In the genomic region with DNA sequence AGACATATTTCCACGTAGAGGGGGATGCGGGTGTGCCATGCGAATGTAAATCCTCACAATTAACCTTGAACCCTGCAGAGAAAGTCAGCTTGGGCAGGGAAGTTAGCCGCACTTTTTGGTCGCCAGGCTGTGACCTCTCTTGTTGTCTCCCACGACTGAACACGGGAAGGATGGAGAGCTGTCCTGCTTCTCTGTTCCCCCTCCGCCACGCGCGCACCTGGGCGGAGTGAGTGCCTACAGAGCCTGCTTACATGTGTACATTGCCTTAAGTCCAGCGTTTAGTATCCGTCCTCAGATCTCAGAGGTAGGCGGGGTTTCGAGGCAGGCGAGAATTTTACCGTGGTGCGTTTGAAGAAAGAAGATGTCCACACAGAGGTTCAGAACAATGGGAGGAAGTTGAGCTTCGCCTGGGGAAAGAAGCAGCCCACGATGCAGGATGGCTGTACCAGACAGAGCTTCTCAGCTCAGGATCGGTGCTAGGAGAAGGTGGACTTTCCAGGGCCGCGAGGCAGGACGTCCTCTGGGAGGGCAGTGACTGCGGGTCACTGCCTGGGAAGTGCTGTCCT, we compare ENCODE assay signal across 1 cellular context.
A peak's percentile ranks its signal among the peaks of the same experiment; 100 is the strongest.
TF ChIP-seq lines count a peak whose summit lies in the region.

No MANE protein-coding gene starts in this region.

TF ChIP-seq in K562, 482 proteins besides CTCF, POLR2A, EP300 and RAD21 (continued from another document and continues in another):
- TF ChIP-seq, protein P1, sequence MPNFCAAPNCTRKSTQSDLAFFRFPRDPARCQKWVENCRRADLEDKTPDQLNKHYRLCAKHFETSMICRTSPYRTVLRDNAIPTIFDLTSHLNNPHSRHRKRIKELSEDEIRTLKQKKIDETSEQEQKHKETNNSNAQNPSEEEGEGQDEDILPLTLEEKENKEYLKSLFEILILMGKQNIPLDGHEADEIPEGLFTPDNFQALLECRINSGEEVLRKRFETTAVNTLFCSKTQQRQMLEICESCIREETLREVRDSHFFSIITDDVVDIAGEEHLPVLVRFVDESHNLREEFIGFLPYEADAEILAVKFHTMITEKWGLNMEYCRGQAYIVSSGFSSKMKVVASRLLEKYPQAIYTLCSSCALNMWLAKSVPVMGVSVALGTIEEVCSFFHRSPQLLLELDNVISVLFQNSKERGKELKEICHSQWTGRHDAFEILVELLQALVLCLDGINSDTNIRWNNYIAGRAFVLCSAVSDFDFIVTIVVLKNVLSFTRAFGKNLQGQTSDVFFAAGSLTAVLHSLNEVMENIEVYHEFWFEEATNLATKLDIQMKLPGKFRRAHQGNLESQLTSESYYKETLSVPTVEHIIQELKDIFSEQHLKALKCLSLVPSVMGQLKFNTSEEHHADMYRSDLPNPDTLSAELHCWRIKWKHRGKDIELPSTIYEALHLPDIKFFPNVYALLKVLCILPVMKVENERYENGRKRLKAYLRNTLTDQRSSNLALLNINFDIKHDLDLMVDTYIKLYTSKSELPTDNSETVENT (CRISPR knock-in tag; IDR thresholded peaks at IDR 0.05) = no peak
- TF ChIP-seq MTA1 (IDR thresholded peaks at IDR 0.05; ENCODE audit: borderline replicate concordance) = 0 out of 2 replicates have a peak, but pooled peaks have one; percentile 16
- no peak; the same call in 1 of the 2 replicates for TF ChIP-seq TGIF2 (CRISPR knock-in tag; IDR thresholded peaks at IDR 0.05)
- no peak for TF ChIP-seq ARID2 (IDR thresholded peaks at IDR 0.05)
- TF ChIP-seq ZNF436 (CRISPR knock-in tag; IDR thresholded peaks at IDR 0.05) = no peak
- TF ChIP-seq ZEB2 (IDR thresholded peaks at IDR 0.05) = no peak; the same call in 1 of the 2 replicates
- no peak for TF ChIP-seq PPARD (CRISPR knock-in tag; IDR thresholded peaks at IDR 0.05)
- TF ChIP-seq, protein P2, sequence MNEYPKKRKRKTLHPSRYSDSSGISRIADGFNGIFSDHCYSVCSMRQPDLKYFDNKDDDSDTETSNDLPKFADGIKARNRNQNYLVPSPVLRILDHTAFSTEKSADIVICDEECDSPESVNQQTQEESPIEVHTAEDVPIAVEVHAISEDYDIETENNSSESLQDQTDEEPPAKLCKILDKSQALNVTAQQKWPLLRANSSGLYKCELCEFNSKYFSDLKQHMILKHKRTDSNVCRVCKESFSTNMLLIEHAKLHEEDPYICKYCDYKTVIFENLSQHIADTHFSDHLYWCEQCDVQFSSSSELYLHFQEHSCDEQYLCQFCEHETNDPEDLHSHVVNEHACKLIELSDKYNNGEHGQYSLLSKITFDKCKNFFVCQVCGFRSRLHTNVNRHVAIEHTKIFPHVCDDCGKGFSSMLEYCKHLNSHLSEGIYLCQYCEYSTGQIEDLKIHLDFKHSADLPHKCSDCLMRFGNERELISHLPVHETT (CRISPR knock-in tag; conservative IDR thresholded peaks at IDR 0.05 in 1 of 2, IDR thresholded peaks at IDR 0.05 in 1 of 2) = 0 out of 4 replicates have a peak, but pooled peaks of 1 of the 2 experiments have one; percentile 16
- TF ChIP-seq TAF9B (IDR thresholded peaks at IDR 0.05; ENCODE audit: partially characterized antibody) = no peak
- TF ChIP-seq KLF10 (CRISPR knock-in tag; IDR thresholded peaks at IDR 0.05) = no peak
- TF ChIP-seq ILK (tag; IDR thresholded peaks at IDR 0.05; ENCODE audit: borderline replicate concordance, low read depth) = no peak
- TF ChIP-seq, protein P3, sequence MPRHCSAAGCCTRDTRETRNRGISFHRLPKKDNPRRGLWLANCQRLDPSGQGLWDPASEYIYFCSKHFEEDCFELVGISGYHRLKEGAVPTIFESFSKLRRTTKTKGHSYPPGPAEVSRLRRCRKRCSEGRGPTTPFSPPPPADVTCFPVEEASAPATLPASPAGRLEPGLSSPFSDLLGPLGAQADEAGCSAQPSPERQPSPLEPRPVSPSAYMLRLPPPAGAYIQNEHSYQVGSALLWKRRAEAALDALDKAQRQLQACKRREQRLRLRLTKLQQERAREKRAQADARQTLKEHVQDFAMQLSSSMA (CRISPR knock-in tag; IDR thresholded peaks at IDR 0.05) = no peak
- TF ChIP-seq ZNF124 (CRISPR knock-in tag; IDR thresholded peaks at IDR 0.05) = no peak
- TF ChIP-seq, protein P4, sequence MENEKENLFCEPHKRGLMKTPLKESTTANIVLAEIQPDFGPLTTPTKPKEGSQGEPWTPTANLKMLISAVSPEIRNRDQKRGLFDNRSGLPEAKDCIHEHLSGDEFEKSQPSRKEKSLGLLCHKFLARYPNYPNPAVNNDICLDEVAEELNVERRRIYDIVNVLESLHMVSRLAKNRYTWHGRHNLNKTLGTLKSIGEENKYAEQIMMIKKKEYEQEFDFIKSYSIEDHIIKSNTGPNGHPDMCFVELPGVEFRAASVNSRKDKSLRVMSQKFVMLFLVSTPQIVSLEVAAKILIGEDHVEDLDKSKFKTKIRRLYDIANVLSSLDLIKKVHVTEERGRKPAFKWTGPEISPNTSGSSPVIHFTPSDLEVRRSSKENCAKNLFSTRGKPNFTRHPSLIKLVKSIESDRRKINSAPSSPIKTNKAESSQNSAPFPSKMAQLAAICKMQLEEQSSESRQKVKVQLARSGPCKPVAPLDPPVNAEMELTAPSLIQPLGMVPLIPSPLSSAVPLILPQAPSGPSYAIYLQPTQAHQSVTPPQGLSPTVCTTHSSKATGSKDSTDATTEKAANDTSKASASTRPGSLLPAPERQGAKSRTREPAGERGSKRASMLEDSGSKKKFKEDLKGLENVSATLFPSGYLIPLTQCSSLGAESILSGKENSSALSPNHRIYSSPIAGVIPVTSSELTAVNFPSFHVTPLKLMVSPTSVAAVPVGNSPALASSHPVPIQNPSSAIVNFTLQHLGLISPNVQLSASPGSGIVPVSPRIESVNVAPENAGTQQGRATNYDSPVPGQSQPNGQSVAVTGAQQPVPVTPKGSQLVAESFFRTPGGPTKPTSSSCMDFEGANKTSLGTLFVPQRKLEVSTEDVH (IDR thresholded peaks at IDR 0.05; ENCODE audit: low read depth, partially characterized antibody) = no peak
- TF ChIP-seq ZBED1 (IDR thresholded peaks at IDR 0.05) = no peak
- TF ChIP-seq ATF1 (CRISPR knock-in tag; IDR thresholded peaks at IDR 0.05) = no peak
- no peak for TF ChIP-seq ATF1 (tag; IDR thresholded peaks at IDR 0.05)
- no peak for TF ChIP-seq CEBPG (CRISPR knock-in tag; IDR thresholded peaks at IDR 0.05)
- TF ChIP-seq CEBPG (tag; conservative IDR thresholded peaks at IDR 0.05 in 1 of 2, IDR thresholded peaks at IDR 0.05 in 1 of 2) = no peak
- TF ChIP-seq, protein P5, sequence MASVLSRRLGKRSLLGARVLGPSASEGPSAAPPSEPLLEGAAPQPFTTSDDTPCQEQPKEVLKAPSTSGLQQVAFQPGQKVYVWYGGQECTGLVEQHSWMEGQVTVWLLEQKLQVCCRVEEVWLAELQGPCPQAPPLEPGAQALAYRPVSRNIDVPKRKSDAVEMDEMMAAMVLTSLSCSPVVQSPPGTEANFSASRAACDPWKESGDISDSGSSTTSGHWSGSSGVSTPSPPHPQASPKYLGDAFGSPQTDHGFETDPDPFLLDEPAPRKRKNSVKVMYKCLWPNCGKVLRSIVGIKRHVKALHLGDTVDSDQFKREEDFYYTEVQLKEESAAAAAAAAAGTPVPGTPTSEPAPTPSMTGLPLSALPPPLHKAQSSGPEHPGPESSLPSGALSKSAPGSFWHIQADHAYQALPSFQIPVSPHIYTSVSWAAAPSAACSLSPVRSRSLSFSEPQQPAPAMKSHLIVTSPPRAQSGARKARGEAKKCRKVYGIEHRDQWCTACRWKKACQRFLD (CRISPR knock-in tag; IDR thresholded peaks at IDR 0.05) = peak; percentile 94
- TF ChIP-seq ZBTB8A (IDR thresholded peaks at IDR 0.05; ENCODE audit: partially characterized antibody) = no peak
- TF ChIP-seq, protein P6, sequence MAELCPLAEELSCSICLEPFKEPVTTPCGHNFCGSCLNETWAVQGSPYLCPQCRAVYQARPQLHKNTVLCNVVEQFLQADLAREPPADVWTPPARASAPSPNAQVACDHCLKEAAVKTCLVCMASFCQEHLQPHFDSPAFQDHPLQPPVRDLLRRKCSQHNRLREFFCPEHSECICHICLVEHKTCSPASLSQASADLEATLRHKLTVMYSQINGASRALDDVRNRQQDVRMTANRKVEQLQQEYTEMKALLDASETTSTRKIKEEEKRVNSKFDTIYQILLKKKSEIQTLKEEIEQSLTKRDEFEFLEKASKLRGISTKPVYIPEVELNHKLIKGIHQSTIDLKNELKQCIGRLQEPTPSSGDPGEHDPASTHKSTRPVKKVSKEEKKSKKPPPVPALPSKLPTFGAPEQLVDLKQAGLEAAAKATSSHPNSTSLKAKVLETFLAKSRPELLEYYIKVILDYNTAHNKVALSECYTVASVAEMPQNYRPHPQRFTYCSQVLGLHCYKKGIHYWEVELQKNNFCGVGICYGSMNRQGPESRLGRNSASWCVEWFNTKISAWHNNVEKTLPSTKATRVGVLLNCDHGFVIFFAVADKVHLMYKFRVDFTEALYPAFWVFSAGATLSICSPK (IDR thresholded peaks at IDR 0.05; ENCODE audit: borderline replicate concordance) = no peak
- no peak; a peak in 1 of 4 replicates for TF ChIP-seq SRF (CRISPR knock-in tag; IDR thresholded peaks at IDR 0.05)
- no peak for TF ChIP-seq JUND (IDR thresholded peaks at IDR 0.05; ENCODE audit: borderline replicate concordance, low read depth, low read length)
- peak; percentile 51; the same call in 1 of the 3 replicates for TF ChIP-seq JUND (tag; IDR thresholded peaks at IDR 0.05; ENCODE audit: borderline replicate concordance, low read depth, low read length)
- no peak; the same call in 1 of the 2 replicates for TF ChIP-seq SLC30A9 (CRISPR knock-in tag; IDR thresholded peaks at IDR 0.05)
- TF ChIP-seq KDM2B (CRISPR knock-in tag; IDR thresholded peaks at IDR 0.05) = no peak
- TF ChIP-seq, protein P7, sequence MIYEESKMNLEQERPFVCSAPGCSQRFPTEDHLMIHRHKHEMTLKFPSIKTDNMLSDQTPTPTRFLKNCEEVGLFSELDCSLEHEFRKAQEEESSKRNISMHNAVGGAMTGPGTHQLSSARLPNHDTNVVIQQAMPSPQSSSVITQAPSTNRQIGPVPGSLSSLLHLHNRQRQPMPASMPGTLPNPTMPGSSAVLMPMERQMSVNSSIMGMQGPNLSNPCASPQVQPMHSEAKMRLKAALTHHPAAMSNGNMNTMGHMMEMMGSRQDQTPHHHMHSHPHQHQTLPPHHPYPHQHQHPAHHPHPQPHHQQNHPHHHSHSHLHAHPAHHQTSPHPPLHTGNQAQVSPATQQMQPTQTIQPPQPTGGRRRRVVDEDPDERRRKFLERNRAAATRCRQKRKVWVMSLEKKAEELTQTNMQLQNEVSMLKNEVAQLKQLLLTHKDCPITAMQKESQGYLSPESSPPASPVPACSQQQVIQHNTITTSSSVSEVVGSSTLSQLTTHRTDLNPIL (CRISPR knock-in tag; IDR thresholded peaks at IDR 0.05) = no peak
- TF ChIP-seq RBM14 (IDR thresholded peaks at IDR 0.05; ENCODE audit: borderline replicate concordance, insufficient read depth, low read depth, low read length) = no peak
- TF ChIP-seq ZNF174 (CRISPR knock-in tag; IDR thresholded peaks at IDR 0.05) = no peak
- TF ChIP-seq, protein P8, sequence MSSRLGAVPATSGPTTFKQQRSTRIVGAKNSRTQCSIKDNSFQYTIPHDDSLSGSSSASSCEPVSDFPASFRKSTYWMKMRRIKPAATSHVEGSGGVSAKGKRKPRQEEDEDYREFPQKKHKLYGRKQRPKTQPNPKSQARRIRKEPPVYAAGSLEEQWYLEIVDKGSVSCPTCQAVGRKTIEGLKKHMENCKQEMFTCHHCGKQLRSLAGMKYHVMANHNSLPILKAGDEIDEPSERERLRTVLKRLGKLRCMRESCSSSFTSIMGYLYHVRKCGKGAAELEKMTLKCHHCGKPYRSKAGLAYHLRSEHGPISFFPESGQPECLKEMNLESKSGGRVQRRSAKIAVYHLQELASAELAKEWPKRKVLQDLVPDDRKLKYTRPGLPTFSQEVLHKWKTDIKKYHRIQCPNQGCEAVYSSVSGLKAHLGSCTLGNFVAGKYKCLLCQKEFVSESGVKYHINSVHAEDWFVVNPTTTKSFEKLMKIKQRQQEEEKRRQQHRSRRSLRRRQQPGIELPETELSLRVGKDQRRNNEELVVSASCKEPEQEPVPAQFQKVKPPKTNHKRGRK (tag; IDR thresholded peaks at IDR 0.05) = no peak
- TF ChIP-seq ZNF408 (CRISPR knock-in tag; IDR thresholded peaks at IDR 0.05; ENCODE audit: low read depth) = no peak
- no peak for TF ChIP-seq U2AF1 (optimal IDR thresholded peaks at IDR 0.05; ENCODE audit: low read depth, low read length)
- TF ChIP-seq, protein P9, sequence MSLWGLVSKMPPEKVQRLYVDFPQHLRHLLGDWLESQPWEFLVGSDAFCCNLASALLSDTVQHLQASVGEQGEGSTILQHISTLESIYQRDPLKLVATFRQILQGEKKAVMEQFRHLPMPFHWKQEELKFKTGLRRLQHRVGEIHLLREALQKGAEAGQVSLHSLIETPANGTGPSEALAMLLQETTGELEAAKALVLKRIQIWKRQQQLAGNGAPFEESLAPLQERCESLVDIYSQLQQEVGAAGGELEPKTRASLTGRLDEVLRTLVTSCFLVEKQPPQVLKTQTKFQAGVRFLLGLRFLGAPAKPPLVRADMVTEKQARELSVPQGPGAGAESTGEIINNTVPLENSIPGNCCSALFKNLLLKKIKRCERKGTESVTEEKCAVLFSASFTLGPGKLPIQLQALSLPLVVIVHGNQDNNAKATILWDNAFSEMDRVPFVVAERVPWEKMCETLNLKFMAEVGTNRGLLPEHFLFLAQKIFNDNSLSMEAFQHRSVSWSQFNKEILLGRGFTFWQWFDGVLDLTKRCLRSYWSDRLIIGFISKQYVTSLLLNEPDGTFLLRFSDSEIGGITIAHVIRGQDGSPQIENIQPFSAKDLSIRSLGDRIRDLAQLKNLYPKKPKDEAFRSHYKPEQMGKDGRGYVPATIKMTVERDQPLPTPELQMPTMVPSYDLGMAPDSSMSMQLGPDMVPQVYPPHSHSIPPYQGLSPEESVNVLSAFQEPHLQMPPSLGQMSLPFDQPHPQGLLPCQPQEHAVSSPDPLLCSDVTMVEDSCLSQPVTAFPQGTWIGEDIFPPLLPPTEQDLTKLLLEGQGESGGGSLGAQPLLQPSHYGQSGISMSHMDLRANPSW (CRISPR knock-in tag; IDR thresholded peaks at IDR 0.05) = 0 out of 2 replicates have a peak, but pooled peaks have one; percentile 18
- TF ChIP-seq, protein P10, sequence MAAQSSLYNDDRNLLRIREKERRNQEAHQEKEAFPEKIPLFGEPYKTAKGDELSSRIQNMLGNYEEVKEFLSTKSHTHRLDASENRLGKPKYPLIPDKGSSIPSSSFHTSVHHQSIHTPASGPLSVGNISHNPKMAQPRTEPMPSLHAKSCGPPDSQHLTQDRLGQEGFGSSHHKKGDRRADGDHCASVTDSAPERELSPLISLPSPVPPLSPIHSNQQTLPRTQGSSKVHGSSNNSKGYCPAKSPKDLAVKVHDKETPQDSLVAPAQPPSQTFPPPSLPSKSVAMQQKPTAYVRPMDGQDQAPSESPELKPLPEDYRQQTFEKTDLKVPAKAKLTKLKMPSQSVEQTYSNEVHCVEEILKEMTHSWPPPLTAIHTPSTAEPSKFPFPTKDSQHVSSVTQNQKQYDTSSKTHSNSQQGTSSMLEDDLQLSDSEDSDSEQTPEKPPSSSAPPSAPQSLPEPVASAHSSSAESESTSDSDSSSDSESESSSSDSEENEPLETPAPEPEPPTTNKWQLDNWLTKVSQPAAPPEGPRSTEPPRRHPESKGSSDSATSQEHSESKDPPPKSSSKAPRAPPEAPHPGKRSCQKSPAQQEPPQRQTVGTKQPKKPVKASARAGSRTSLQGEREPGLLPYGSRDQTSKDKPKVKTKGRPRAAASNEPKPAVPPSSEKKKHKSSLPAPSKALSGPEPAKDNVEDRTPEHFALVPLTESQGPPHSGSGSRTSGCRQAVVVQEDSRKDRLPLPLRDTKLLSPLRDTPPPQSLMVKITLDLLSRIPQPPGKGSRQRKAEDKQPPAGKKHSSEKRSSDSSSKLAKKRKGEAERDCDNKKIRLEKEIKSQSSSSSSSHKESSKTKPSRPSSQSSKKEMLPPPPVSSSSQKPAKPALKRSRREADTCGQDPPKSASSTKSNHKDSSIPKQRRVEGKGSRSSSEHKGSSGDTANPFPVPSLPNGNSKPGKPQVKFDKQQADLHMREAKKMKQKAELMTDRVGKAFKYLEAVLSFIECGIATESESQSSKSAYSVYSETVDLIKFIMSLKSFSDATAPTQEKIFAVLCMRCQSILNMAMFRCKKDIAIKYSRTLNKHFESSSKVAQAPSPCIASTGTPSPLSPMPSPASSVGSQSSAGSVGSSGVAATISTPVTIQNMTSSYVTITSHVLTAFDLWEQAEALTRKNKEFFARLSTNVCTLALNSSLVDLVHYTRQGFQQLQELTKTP (IDR thresholded peaks at IDR 0.05; ENCODE audit: low read depth in 1 of 2, partially characterized antibody in 2 of 2) = peak in 1 of 2 experiments; percentile 51
- no peak for TF ChIP-seq DACH1 (IDR thresholded peaks at IDR 0.05; ENCODE audit: partially characterized antibody)
